Comparison of ENCODE assay signal across 8 cellular contexts in the genomic region with DNA sequence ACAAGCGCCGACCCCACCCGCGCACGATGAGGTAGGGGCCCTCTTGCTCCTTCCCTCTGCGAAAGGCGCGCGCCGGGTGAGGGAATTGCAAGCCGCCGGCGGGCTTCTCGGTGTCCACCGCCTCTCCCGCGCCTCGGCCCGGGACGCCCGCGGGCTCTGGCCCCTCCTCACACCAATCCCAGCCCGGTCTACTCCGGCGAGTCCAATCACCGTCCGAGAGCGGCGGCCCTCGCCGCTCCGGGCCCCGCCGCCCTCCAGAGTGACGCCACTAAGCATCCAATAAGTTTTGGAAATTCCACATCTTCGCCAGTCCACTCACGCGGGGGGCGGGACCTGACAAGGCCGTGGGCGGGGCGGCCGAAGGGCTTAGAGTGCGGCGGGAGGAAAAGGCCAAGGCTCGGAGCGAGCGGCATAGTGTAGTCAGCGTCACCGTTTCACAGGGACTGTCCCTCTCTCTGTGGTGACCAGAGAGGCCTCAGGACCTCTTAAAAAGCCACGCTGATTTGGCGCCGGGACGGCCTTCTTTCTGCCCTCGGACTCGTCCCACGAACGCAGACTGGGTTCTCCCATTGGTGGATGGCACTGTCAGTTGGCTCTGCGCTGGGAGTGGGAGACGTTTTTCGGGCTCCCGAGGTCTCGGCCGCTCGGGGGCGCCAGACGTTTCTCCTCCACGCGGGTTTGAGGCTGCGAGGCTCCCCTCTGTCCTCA.
DNase-seq lines count a peak whose midpoint lies in the region; ATAC-seq lines count a peak whose summit lies in the region.

A gene with protein sequence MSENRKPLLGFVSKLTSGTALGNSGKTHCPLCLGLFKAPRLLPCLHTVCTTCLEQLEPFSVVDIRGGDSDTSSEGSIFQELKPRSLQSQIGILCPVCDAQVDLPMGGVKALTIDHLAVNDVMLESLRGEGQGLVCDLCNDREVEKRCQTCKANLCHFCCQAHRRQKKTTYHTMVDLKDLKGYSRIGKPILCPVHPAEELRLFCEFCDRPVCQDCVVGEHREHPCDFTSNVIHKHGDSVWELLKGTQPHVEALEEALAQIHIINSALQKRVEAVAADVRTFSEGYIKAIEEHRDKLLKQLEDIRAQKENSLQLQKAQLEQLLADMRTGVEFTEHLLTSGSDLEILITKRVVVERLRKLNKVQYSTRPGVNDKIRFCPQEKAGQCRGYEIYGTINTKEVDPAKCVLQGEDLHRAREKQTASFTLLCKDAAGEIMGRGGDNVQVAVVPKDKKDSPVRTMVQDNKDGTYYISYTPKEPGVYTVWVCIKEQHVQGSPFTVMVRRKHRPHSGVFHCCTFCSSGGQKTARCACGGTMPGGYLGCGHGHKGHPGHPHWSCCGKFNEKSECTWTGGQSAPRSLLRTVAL (minus strand): TSS at position 161 of the 708 bp plus-strand sequence. CDS start 548 bp downstream, outside the sequence.

- ATAC-seq in GM18870 (IDR thresholded peaks at IDR 0.05; ENCODE audit: unreplicated experiment): peak; percentile 80
- ATAC-seq in HG03135 (IDR thresholded peaks at IDR 0.05; ENCODE audit: unreplicated experiment): peak; percentile 94

- DNase-seq in AG08395 (ENCODE audit: low spot score): peak; percentile 97
- peak; percentile 98 for DNase-seq in NCI-H2227 (lab: John Stamatoyannopoulos, UW; ENCODE audit: unreplicated experiment)
- peak; percentile 51 to 68 (median 60) for DNase-seq in activated CD4-positive, CD25-positive, alpha-beta regulatory T cell (lab: John Stamatoyannopoulos, UW)
- peak; percentile 74 for DNase-seq in central memory CD4-positive, alpha-beta T cell
- peak; percentile 98 for DNase-seq in iris pigment epithelial cell (ENCODE audit: low read depth)
- peak; percentile 60 to 82 for DNase-seq in stimulated activated CD4-positive, alpha-beta T cell treated with anti-CD3 and anti-CD28 coated beads, Interleukin-12 subunit alpha, Interleukin-12 subunit beta, amount 100 ng/mL, for 24 hours (ENCODE audit: low read depth in 2 of 2)

Comparison
In these comparisons a context has a peak if more than half of its experiments do, and no peak if none do; other contexts are left out.
1. Peak in every context shown above with its lines: DNase-seq and ATAC-seq.